20 cellular contexts compared by ENCODE assay signal in the genomic region with DNA sequence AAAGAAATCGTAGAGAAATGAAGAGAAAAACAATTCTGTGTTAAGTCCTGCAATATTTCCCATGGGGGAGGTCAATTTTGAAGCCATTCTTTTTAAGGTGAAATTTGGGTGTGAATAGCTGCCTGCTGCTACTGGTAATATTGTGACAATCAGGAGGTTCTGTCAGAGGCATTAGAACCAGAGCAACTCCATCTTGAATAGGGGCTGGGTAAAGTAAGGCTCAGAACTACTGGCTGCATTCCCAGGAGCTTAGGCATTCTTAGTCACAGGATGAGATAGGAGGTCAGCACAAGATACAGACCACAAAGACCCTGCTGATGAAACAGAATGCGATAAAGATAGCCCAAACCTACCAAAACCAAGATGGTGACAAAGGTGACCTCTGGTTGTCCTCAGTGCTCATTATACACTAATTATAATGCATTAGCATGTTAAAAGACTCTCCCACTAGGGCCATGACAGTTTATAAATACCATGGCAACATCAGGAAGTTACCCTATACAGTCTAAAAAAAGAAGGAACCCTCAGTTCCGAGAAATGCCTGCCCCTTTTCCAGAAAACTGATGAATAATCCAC. TPM values are rescaled to one million over a fixed set of nuclear protein-coding genes. Genes with fewer than 3 reads are reported as not detected.
DNase-seq lines count a peak whose midpoint lies in the region; ATAC-seq and TF ChIP-seq lines count a peak whose summit lies in the region.
"Had no signal": no experiment of that assay in that cellular context is flagged by ENCODE, and none has a peak within 500 bp of the region (broad histone marks: within the 10 kb centered on the region; RNA-seq: fewer than 3 reads in every experiment).

No MANE protein-coding gene starts in this region.

- WGBS in endodermal cell (ENCODE audit: insufficient coverage in 1 of 2, insufficient read length in 1 of 2), 2 experiments, result 91 to 100% methylated on average over 2 to 3 of the region's 3 CpGs

- in situ Hi-C loops in SK-MEL-5 (cut with HindIII; ENCODE audit: low pct_unique_long_range_greater_than_20kb, low sequenced_read_pairs), result no loop called here

- H3K27ac ChIP-seq in endodermal cell (ENCODE audit: low read depth, low read length), result no peak overlapping the region
- H3K27ac ChIP-seq: breast epithelium, vagina had no signal

- H3K27ac Mint-ChIP-seq in endodermal cell (peak overlapping the region; percentile 75), osteocyte (ENCODE audit: unreplicated experiment) (no peak overlapping the region)
- H3K27ac Mint-ChIP-seq: activated naive CD4-positive, alpha-beta T cell treated with anti-CD3 and anti-CD28 coated beads, Interleukin-2, amount 10 ng/mL, durations not matched to agents 7 days and 5 days had no signal

- no peak overlapping the region for H3K4me3 ChIP-seq in endodermal cell (ENCODE audit: low read length)
- H3K4me3 ChIP-seq: breast epithelium, smooth muscle cell, vagina had no signal

- H3K9me3 Mint-ChIP-seq in endodermal cell (no peaks in the 10 kb centered on the region), osteocyte (ENCODE audit: unreplicated experiment) (no peaks in the 10 kb centered on the region)
- H3K9me3 Mint-ChIP-seq: activated naive CD4-positive, alpha-beta T cell treated with anti-CD3 and anti-CD28 coated beads, Interleukin-2, amount 10 ng/mL, durations not matched to agents 7 days and 5 days; H9 had no signal

- H3K4me1 ChIP-seq in endodermal cell (ENCODE audit: control insufficient read depth, insufficient read depth, low read length), result no peaks in the 10 kb centered on the region
- H3K4me1 ChIP-seq: breast epithelium, vagina had no signal

- H3K9ac ChIP-seq in endodermal cell (ENCODE audit: extremely low read depth, low read length, poor library complexity, severe bottlenecking), result no peak overlapping the region

- H3K4me3 Mint-ChIP-seq in endodermal cell, result no peak overlapping the region
- no peak overlapping the region for H3K4me3 Mint-ChIP-seq in osteocyte (ENCODE audit: unreplicated experiment)
- H3K4me3 Mint-ChIP-seq: activated naive CD4-positive, alpha-beta T cell treated with anti-CD3 and anti-CD28 coated beads, Interleukin-2, amount 10 ng/mL, durations not matched to agents 7 days and 5 days; H9 had no signal

- TF ChIP-seq CTCF in endodermal cell (conservative IDR thresholded peaks at IDR 0.05) (no peak), osteocyte (IDR thresholded peaks at IDR 0.05) (no peak)

- no peaks in the 10 kb centered on the region for H3K27me3 Mint-ChIP-seq in endodermal cell (ENCODE audit: insufficient read depth)
- H3K27me3 Mint-ChIP-seq in osteocyte (ENCODE audit: unreplicated experiment), result no peaks in the 10 kb centered on the region

- H3K27me3 ChIP-seq in endodermal cell (ENCODE audit: control insufficient read depth, insufficient read depth, low read length, poor library complexity, severe bottlenecking), result no peaks in the 10 kb centered on the region
- H3K27me3 ChIP-seq: breast epithelium, vagina had no signal

- no peaks in the 10 kb centered on the region for H3K36me3 ChIP-seq in endodermal cell (ENCODE audit: control insufficient read depth, insufficient read depth, low read length)
- H3K36me3 ChIP-seq: breast epithelium, vagina had no signal

- H3K36me3 Mint-ChIP-seq in endodermal cell (ENCODE audit: low read depth) (no peaks in the 10 kb centered on the region), osteocyte (ENCODE audit: unreplicated experiment) (no peaks in the 10 kb centered on the region)
- H3K36me3 Mint-ChIP-seq: activated naive CD4-positive, alpha-beta T cell treated with anti-CD3 and anti-CD28 coated beads, Interleukin-2, amount 10 ng/mL, durations not matched to agents 7 days and 5 days had no signal

- H3K4me1 Mint-ChIP-seq in endodermal cell (no peaks in the 10 kb centered on the region), osteocyte (ENCODE audit: unreplicated experiment) (no peaks in the 10 kb centered on the region)
- H3K4me1 Mint-ChIP-seq: activated naive CD4-positive, alpha-beta T cell treated with anti-CD3 and anti-CD28 coated beads, Interleukin-2, amount 10 ng/mL, durations not matched to agents 7 days and 5 days had no signal

- H3K9me3 ChIP-seq in endodermal cell (ENCODE audit: control insufficient read depth, low read length), result no peaks in the 10 kb centered on the region
- H3K9me3 ChIP-seq: breast epithelium, vagina had no signal

- peak; percentile 23 for DNase-seq in HS-5 (ENCODE audit: low read depth)
- DNase-seq in SK-MEL-5 (ENCODE audit: low read depth, low spot score), result peak; percentile 3
- DNase-seq in endodermal cell, result no peak
- DNase-seq in osteocyte (ENCODE audit: extremely low spot score, unreplicated experiment), result peak; percentile 8
- DNase-seq in cortex of kidney (lab: John Stamatoyannopoulos, UW), result no peak
- no peak for DNase-seq in NAMALWA (ENCODE audit: low spot score)
- DNase-seq: activated naive CD4-positive, alpha-beta T cell treated with anti-CD3 and anti-CD28 coated beads, Interleukin-2, amount 10 ng/mL, durations not matched to agents 7 days and 5 days; C1 segment of cervical spinal cord; DMS79 treated with DMSO at 0.1 percent for 48 hours; H9; KG1; kidney; NCI-H187; NCI-H510A; stimulated activated naive CD8-positive, alpha-beta T cell treated with anti-CD3 and anti-CD28 coated beads, Interleukin-15, Interleukin-2, amounts not matched to agents 100 U/mL and 50 U/mL, for 24 hours had no signal

- ATAC-seq in GM19455 (IDR thresholded peaks at IDR 0.05; ENCODE audit: unreplicated experiment), result no peak
- ATAC-seq: activated CD4-positive, CD25-positive, alpha-beta regulatory T cell treated with anti-CD3 and anti-CD28 coated beads, Interleukin-2, amount 50 U/mL, for 24 hours; stimulated activated naive CD8-positive, alpha-beta T cell treated with anti-CD3 and anti-CD28 coated beads, Interleukin-15, Interleukin-2, amounts not matched to agents 100 U/mL and 50 U/mL, for 24 hours had no signal

RNA-seq across cellular contexts. Expression of gene MTHFD1, which starts 24.8 kb away (rescaled TPM):
- 32.6 and 37.9 TPM in 2 replicates for total RNA-seq in SK-MEL-5 (2014; rRNA removed; shearing (Covaris generic))
- 70.1 and 87.9 TPM in 2 replicates for polyA plus RNA-seq in SK-MEL-5 (2015; cell fraction: cytosol; rRNA removed)
- polyA plus RNA-seq in SK-MEL-5 (2015; cell fraction: nucleus; rRNA removed), result 79.2 and 88.3 TPM in 2 replicates
- 100 to 1,000 TPM; 103 to 116 TPM for total RNA-seq in endodermal cell
- polyA plus RNA-seq in endodermal cell (2013, experiment 1 of 2), result 74.8 TPM
- 58.4 TPM for polyA plus RNA-seq in endodermal cell (2013, experiment 2 of 2)
- 77.8 and 79.3 TPM in 2 replicates for total RNA-seq in osteocyte

Comparison
In these comparisons a context has a peak if more than half of its experiments do, and no peak if none do; other contexts are left out.
1. DNase-seq: peak in HS-5 (single experiment), SK-MEL-5 (single experiment) and osteocyte (single experiment); none in endodermal cell (single experiment), cortex of kidney (single experiment) and NAMALWA (single experiment).